ENCODE assay signal across 8 cellular contexts in genomic region chr9:136545966-136546696, GRCh38. TPM values are rescaled to one million over a fixed set of nuclear protein-coding genes. Genes with fewer than 3 reads are reported as not detected.
DNase-seq lines count a peak whose midpoint lies in the region; ATAC-seq and TF ChIP-seq lines count a peak whose summit lies in the region.

TSS of gene NOTCH1 (minus strand) at chr9:136546048. CDS start at chr9:136545786, 262 bp downstream.

- peaks cover 37% of the 10 kb centered on the region for H3K4me1 Mint-ChIP-seq in activated CD8-positive, alpha-beta T cell treated with anti-CD3 and anti-CD28 coated beads for 36 hours (ENCODE audit: low read depth)

- peak within 1 kb of the TSS; percentile 88 for H3K27ac Mint-ChIP-seq in activated CD8-positive, alpha-beta T cell treated with anti-CD3 and anti-CD28 coated beads for 36 hours

- H3K4me3 Mint-ChIP-seq in activated CD8-positive, alpha-beta T cell treated with anti-CD3 and anti-CD28 coated beads for 36 hours = peak within 1 kb of the TSS; percentile 90

- peak within 1 kb of the TSS; percentile 71 for H3K27ac ChIP-seq in ACC112 (ENCODE audit: low read depth, low read length)

- peak within 1 kb of the TSS; percentile 92 for H2AFZ ChIP-seq in ACC112 (ENCODE audit: low read length, unreplicated experiment)

- POLR2A ChIA-PET in activated CD8-positive, alpha-beta T cell treated with anti-CD3 and anti-CD28 coated beads for 36 hours (lab: Charles Lee) = interaction anchor here (1.0 to 2.5 kb wide), 3 partner anchors 12 to 62 kb away, joined by 3 to 15 read pairs (median 4); no protein-coding TSS in a partner anchor

- DNase-seq in NCI-H446 (lab: John Stamatoyannopoulos, UW) (peak; percentile 39 to 59), lung microvascular endothelial cell (ENCODE audit: low read depth in 2 of 2) (peak; percentile 92 to 98)
- peak; percentile 89 for DNase-seq in activated CD8-positive, alpha-beta T cell treated with anti-CD3 and anti-CD28 coated beads for 36 hours
- DNase-seq in effector CD4-positive, alpha-beta T cell = peak; percentile 81
- peak; percentile 83 to 88 (median 87) for DNase-seq in stimulated activated CD4-positive, alpha-beta T cell treated with anti-CD3 and anti-CD28 coated beads, TNF-alpha, amount 100 ng/mL, for 48 hours (ENCODE audit: low read depth in 3 of 3)

- H3K4me3 ChIP-seq in ACC112 (ENCODE audit: low read depth, low read length) = peak within 1 kb of the TSS; percentile 95

- H3K27me3 ChIP-seq in ACC112 (ENCODE audit: insufficient read depth, low read length) = no peaks in the 10 kb centered on the region

- H3K36me3 Mint-ChIP-seq in activated CD8-positive, alpha-beta T cell treated with anti-CD3 and anti-CD28 coated beads for 36 hours (ENCODE audit: low read depth) = peaks cover 16% of the 10 kb centered on the region

- peaks cover 11% of the 10 kb centered on the region for H3K4me1 ChIP-seq in ACC112 (ENCODE audit: control insufficient read depth, insufficient read depth, low read length, unreplicated experiment)

- no peaks in the 10 kb centered on the region for H3K27me3 Mint-ChIP-seq in activated CD8-positive, alpha-beta T cell treated with anti-CD3 and anti-CD28 coated beads for 36 hours

- TF ChIP-seq CTCF in activated CD8-positive, alpha-beta T cell treated with anti-CD3 and anti-CD28 coated beads for 36 hours (IDR thresholded peaks at IDR 0.05) = no peak

- CTCF ChIA-PET in activated CD8-positive, alpha-beta T cell treated with anti-CD3 and anti-CD28 coated beads for 36 hours (lab: Charles Lee) = no interaction called here

- ATAC-seq in GM18517 (IDR thresholded peaks at IDR 0.05; ENCODE audit: unreplicated experiment) = peak; percentile 67
- ATAC-seq in HG03039 (IDR thresholded peaks at IDR 0.05; ENCODE audit: unreplicated experiment) = peak; percentile 56
- ATAC-seq in activated CD8-positive, alpha-beta T cell treated with anti-CD3 and anti-CD28 coated beads for 36 hours = peak; percentile 76

- H3K9me3 Mint-ChIP-seq in activated CD8-positive, alpha-beta T cell treated with anti-CD3 and anti-CD28 coated beads for 36 hours = no peaks in the 10 kb centered on the region

- H3K79me2 ChIP-seq in ACC112 (ENCODE audit: control insufficient read depth, insufficient read depth, low read length, unreplicated experiment) = peaks cover 13% of the 10 kb centered on the region

- H3K36me3 ChIP-seq in ACC112 (ENCODE audit: insufficient read depth, low read length) = no peaks in the 10 kb centered on the region

- intact Hi-C loops in activated CD8-positive, alpha-beta T cell treated with anti-CD3 and anti-CD28 coated beads for 36 hours (cut with micrococcal nuclease) = no loop called here

RNA-seq across cellular contexts. Expression of gene NOTCH1, which starts in this region (rescaled TPM):
- total RNA-seq in activated CD8-positive, alpha-beta T cell treated with anti-CD3 and anti-CD28 coated beads for 36 hours = 10 to 100 TPM; 45.7 to 47.6 TPM
- total RNA-seq in lung microvascular endothelial cell = 75.2 and 76.9 TPM in 2 replicates

Comparison
In these comparisons a context has a peak if more than half of its experiments do, and no peak if none do; other contexts are left out.
1. Peak in every context shown above with its lines: DNase-seq, ATAC-seq, H3K4me3 ChIP-seq and H3K27ac ChIP-seq.